In the genomic region with DNA sequence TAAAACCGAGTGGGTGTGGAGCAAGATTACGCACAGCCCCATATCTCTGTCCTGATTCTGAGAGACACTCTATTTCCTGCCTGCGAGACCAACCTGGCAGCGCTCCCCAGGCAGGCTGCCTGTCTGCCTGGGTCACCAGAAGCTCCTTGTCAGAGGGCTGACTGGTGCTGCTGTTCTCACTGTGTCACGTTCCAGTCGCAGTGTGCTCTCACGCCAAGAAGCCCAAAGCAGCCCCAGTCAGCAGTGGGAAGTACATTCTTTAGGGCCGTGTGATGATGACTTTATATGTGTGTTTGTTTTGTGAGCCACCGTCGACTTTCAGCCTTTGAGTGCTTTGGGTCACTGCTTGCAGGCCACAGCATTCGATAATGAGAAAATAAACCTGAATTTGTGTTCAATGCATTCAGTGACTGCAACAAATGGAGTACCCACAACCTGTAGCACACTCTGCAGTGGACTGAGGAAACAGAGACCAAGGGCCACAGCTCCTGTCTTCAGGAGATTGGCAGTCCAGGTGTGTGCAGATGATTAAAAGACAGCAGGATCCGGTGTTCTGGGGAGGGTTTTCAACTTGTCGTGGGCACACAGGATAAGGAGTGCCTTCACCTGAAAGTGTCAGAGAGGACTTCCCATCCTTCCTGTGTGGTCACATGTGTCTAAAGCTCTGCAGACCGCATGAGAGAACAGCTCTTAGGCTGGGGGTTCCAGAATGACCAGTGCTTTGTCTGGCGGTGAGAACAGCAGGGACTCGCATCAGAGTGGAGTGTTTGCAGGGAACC, we compare ENCODE assay signal across 8 cellular contexts. TPM values are rescaled to one million over a fixed set of nuclear protein-coding genes. Genes with fewer than 3 reads are reported as not detected.
DNase-seq lines count a peak whose midpoint lies in the region; ATAC-seq and TF ChIP-seq lines count a peak whose summit lies in the region.

No MANE protein-coding gene starts in this region.

- 86% methylated on average over 16 of the region's 16 CpGs for WGBS in mammary epithelial cell (ENCODE audit: low coverage, missing lambda C conversion rate)
- 39 to 45% methylated on average over 11 to 15 of the region's 16 CpGs for WGBS in upper lobe of left lung, 2 donors

- no peaks in the 10 kb centered on the region for H4K20me1 ChIP-seq in mammary epithelial cell (ENCODE audit: insufficient read depth, low read length)

- H3K27ac Mint-ChIP-seq in MCF 10A (ENCODE audit: low read depth, unreplicated experiment) = no peak overlapping the region

- H3K4me1 ChIP-seq in mammary epithelial cell (ENCODE audit: insufficient read depth, low read length) (peaks cover 16% of the 10 kb centered on the region), right atrium auricular region (peaks cover 0 to 56% of the 10 kb centered on the region in 2 donors), upper lobe of left lung (peaks cover 18 to 32% (median 24%) of the 10 kb centered on the region in 4 donors)

- no peak overlapping the region for H3K4me2 ChIP-seq in mammary epithelial cell (ENCODE audit: insufficient read depth, low read depth, low read length)

- H3K36me3 ChIP-seq in mammary epithelial cell (ENCODE audit: insufficient read depth, low read length) (no peaks in the 10 kb centered on the region), right atrium auricular region (no peaks in the 10 kb centered on the region), upper lobe of left lung (no peaks in the 10 kb centered on the region)

- TF ChIP-seq POLR2A in upper lobe of left lung (IDR thresholded peaks at IDR 0.05) = no peak

- H3K79me2 ChIP-seq in mammary epithelial cell (ENCODE audit: insufficient read depth, low read length) = no peaks in the 10 kb centered on the region

- no peaks in the 10 kb centered on the region for H3K9me3 Mint-ChIP-seq in MCF 10A (ENCODE audit: unreplicated experiment)

- POLR2A ChIA-PET in MCF 10A (lab: Yijun Ruan, JAX) = no interaction called here

- no peak overlapping the region for H3K4me3 Mint-ChIP-seq in MCF 10A (ENCODE audit: unreplicated experiment)

- TF ChIP-seq EP300 in upper lobe of left lung (IDR thresholded peaks at IDR 0.05) = no peak

- H3K27me3 Mint-ChIP-seq in MCF 10A (ENCODE audit: insufficient read depth, unreplicated experiment) = no peaks in the 10 kb centered on the region

- ATAC-seq in upper lobe of left lung (ENCODE audit: low FRiP score in 2 of 2) = peak in 1 of 2 donors; percentile 47

- CTCF ChIA-PET in MCF 10A (lab: Yijun Ruan, JAX) = interaction anchor here (0.7 kb wide), 1 partner anchor 39 kb away, joined by 3 read pairs; no protein-coding TSS in a partner anchor
- CTCF ChIA-PET in mammary epithelial cell (lab: Charles Lee; ENCODE audit: low non-redundant PET) = no interaction called here

- BruUV-seq in MCF 10A (replicated peaks; lab: Mats Ljungman, UMichigan) (no TSS peak), mammary epithelial cell (replicated peaks; lab: Mats Ljungman, UMichigan) (no TSS peak)

- H3K27ac ChIP-seq in mammary epithelial cell (ENCODE audit: insufficient read depth, low read depth, low read length) (no peak overlapping the region), right atrium auricular region (peak overlapping the region in 1 of 2 donors; percentile 56), upper lobe of left lung (no peak overlapping the region)

- in situ Hi-C loops in mammary epithelial cell (cut with MboI; ENCODE audit: low sequenced_read_pairs in 2 of 2) = no loop called here

- H3K27me3 ChIP-seq in mammary epithelial cell (ENCODE audit: insufficient read depth, low read length) = no peaks in the 10 kb centered on the region
- H3K27me3 ChIP-seq in right atrium auricular region = peaks cover 4 to 23% of the 10 kb centered on the region in 2 donors
- H3K27me3 ChIP-seq in upper lobe of left lung = peaks cover 0 to 17% (median 6%) of the 10 kb centered on the region in 4 donors

- H3K9ac ChIP-seq in mammary epithelial cell (ENCODE audit: insufficient read depth, low read length) = no peak overlapping the region

- DNase-seq in MCF 10A (ENCODE audit: unreplicated experiment) (peak; percentile 36), mammary epithelial cell (no peak), right atrium auricular region (ENCODE audit: low spot score) (peak; percentile 69), upper lobe of left lung (peak; percentile 27 to 51), cerebellar nuclear complex (lab: John Stamatoyannopoulos, UW) (no peak), NCI-H128 (lab: John Stamatoyannopoulos, UW; ENCODE audit: unreplicated experiment) (no peak), GF-D8 (lab: John Stamatoyannopoulos, UW) (no peak)
- peak; percentile 49 to 64 for DNase-seq in activated T-cell treated with anti-CD3 and anti-CD28 coated beads, Interleukin-2, amount 50 U/mL, for 48 hours

- no peak overlapping the region for H3K4me3 ChIP-seq in mammary epithelial cell (replicated peaks in 1 of 3; ENCODE audit: insufficient read depth in 1 of 3, low read depth in 2 of 3, low read length in 3 of 3)
- no peak overlapping the region for H3K4me3 ChIP-seq in right atrium auricular region
- H3K4me3 ChIP-seq in upper lobe of left lung = no peak overlapping the region

- peaks cover 25% of the 10 kb centered on the region for H3K4me1 Mint-ChIP-seq in MCF 10A (ENCODE audit: insufficient read depth, unreplicated experiment)

- H3K9me3 ChIP-seq in mammary epithelial cell (replicated peaks; ENCODE audit: insufficient read depth, low read length) (no peaks in the 10 kb centered on the region), right atrium auricular region (no peaks in the 10 kb centered on the region), upper lobe of left lung (no peaks in the 10 kb centered on the region)

- TF ChIP-seq CTCF in MCF 10A (IDR thresholded peaks at IDR 0.05; ENCODE audit: unreplicated experiment) (no peak), mammary epithelial cell (conservative IDR thresholded peaks at IDR 0.05 in 1 of 2, IDR thresholded peaks at IDR 0.05 in 1 of 2; ENCODE audit: extremely low read depth in 1 of 2, insufficient read depth in 1 of 2, low read depth in 1 of 2, low read length in 2 of 2) (no peak), right atrium auricular region (IDR thresholded peaks at IDR 0.05) (no peak), upper lobe of left lung (IDR thresholded peaks at IDR 0.05) (no peak)

- intact Hi-C loops in MCF 10A (cut with micrococcal nuclease) = loop anchor here (5.0 kb wide), 1 partner anchor 148 kb away; no protein-coding TSS in a partner anchor
- intact Hi-C loops in mammary epithelial cell (cut with micrococcal nuclease) = loop anchor here (5.0 to 10.0 kb wide), 4 partner anchors 145 to 655 kb away; partner anchors contain the start of genes PHLPP1, PIGN and RELCH

- H2AFZ ChIP-seq in mammary epithelial cell (ENCODE audit: low read depth, low read length) = no peak overlapping the region

- no peaks in the 10 kb centered on the region for H3K36me3 Mint-ChIP-seq in MCF 10A (ENCODE audit: insufficient read depth, unreplicated experiment)

- dilution Hi-C loops in mammary epithelial cell (cut with HindIII; ENCODE audit: low sequenced_read_pairs) = loop anchor here (5.0 kb wide), 1 partner anchor 82 kb away; no protein-coding TSS in a partner anchor

RNA-seq across cellular contexts. Expression of gene TNFRSF11A, which starts 4.8 kb away (rescaled TPM):
- total RNA-seq in MCF 10A (2022) = 2.3 and 3.0 TPM in 2 replicates
- total RNA-seq in mammary epithelial cell = 1 to 10 TPM in 1 of 2 donors, under 1 TPM in 1; 0.50 to 6.1 TPM
- polyA plus RNA-seq in mammary epithelial cell = 2.3 TPM
- polyA minus RNA-seq in mammary epithelial cell = 0.72 TPM
- total RNA-seq in right atrium auricular region = 1 to 10 TPM in 1 of 2 donors, under 1 TPM in 1; 0.56 to 1.8 TPM
- total RNA-seq in upper lobe of left lung = 1 to 10 TPM; 1.7 to 5.9 (median 4.4) TPM

Comparison
In these comparisons a context has a peak if more than half of its experiments do, and no peak if none do; other contexts are left out.
1. DNase-seq: peak in MCF 10A (single experiment), activated T-cell treated with anti-CD3 and anti-CD28 coated beads, Interleukin-2, amount 50 U/mL, for 48 hours (2 of 2), right atrium auricular region (single experiment) and upper lobe of left lung (2 of 2); none in mammary epithelial cell (single experiment), cerebellar nuclear complex (0 of 2), NCI-H128 (single experiment) and GF-D8 (single experiment).